ENCODE assay signal across 27 cellular contexts in the genomic region with DNA sequence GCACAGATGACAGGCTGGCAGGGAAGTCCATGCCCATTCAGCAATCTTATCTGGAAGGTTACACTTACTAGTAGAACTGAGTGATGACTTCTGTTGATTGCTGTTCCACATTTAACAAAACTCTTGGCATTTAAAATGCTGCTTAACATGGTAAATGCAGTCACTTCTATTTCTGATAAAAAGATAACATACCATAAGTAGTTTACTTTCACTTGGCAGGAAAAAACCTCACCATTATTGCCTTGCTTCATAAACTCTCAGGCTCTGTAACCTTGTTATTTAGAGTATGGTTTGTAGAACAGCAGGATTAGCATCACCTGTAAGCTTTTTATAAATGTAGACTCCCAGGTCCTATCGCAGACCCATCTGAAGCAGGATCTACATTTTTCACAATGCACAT.
"Had no signal": no experiment of that assay in that cellular context is flagged by ENCODE, and none has a peak within 500 bp of the region (broad histone marks: within the 10 kb centered on the region; RNA-seq: fewer than 3 reads in every experiment).

No MANE protein-coding gene starts in this region.

- H3K9me3 Mint-ChIP-seq: activated CD8-positive, alpha-beta T cell treated with anti-CD3 and anti-CD28 coated beads for 36 hours; activated naive CD4-positive, alpha-beta T cell treated with anti-CD3 and anti-CD28 coated beads, Interleukin-2, amount 50 U/mL, for 72 hours; activated naive CD8-positive, alpha-beta T cell treated with anti-CD3 and anti-CD28 coated beads, Interleukin-2, amount 50 U/mL, for 24 hours; activated T-helper 1 cell treated with anti-CD3 and anti-CD28 coated beads, Interleukin-12 subunit alpha, Interleukin-12 subunit beta, Interleukin-2, Interleukin-4 antibody, amounts not matched to agents 30 ng/mL and 10 ng/mL and 1 ng/mL, durations not matched to agents 14 hours and 24 hours and 36 hours; T-helper 1 cell treated with Interleukin-12 subunit alpha and Interleukin-12 subunit beta and Interleukin-4 antibody, amounts not matched to agents 30 μg/mL and 1 μg/mL, for 36 hours had no signal

- H3K27me3 Mint-ChIP-seq: activated CD8-positive, alpha-beta T cell treated with anti-CD3 and anti-CD28 coated beads for 36 hours; activated naive CD8-positive, alpha-beta T cell treated with anti-CD3 and anti-CD28 coated beads, Interleukin-2, amount 50 U/mL, for 24 hours had no signal

- ATAC-seq: activated CD4-positive, CD25-positive, alpha-beta regulatory T cell treated with anti-CD3 and anti-CD28 coated beads, Interleukin-2, amount 50 U/mL, for 24 hours; activated CD8-positive, alpha-beta T cell treated with anti-CD3 and anti-CD28 coated beads for 36 hours; activated naive CD4-positive, alpha-beta T cell treated with anti-CD3 and anti-CD28 coated beads, Interleukin-2, amount 50 U/mL, for 72 hours; activated naive CD8-positive, alpha-beta T cell treated with anti-CD3 and anti-CD28 coated beads, Interleukin-2, amount 50 U/mL, for 24 hours; body of pancreas had no signal

- H3K4me3 Mint-ChIP-seq: activated CD8-positive, alpha-beta T cell treated with anti-CD3 and anti-CD28 coated beads for 36 hours; activated naive CD8-positive, alpha-beta T cell treated with anti-CD3 and anti-CD28 coated beads, Interleukin-2, amount 50 U/mL, for 24 hours; activated T-helper 1 cell treated with anti-CD3 and anti-CD28 coated beads, Interleukin-12 subunit alpha, Interleukin-12 subunit beta, Interleukin-2, Interleukin-4 antibody, amounts not matched to agents 30 ng/mL and 10 ng/mL and 1 ng/mL, durations not matched to agents 14 hours and 24 hours and 36 hours; T-helper 1 cell treated with Interleukin-12 subunit alpha and Interleukin-12 subunit beta and Interleukin-4 antibody, amounts not matched to agents 30 μg/mL and 1 μg/mL, for 36 hours had no signal

- H3K27me3 ChIP-seq: ascending aorta, body of pancreas, Peyer's patch, SJSA1 had no signal

- DNase-seq: activated CD4-positive, alpha-beta T cell treated with anti-CD3 and anti-CD28 coated beads for 4 hours; activated CD8-positive, alpha-beta memory T cell treated with anti-CD3 and anti-CD28 coated beads, Interleukin-2, amount 50 U/mL, for 4 hours; activated CD8-positive, alpha-beta T cell treated with anti-CD3 and anti-CD28 coated beads for 36 hours; activated effector memory CD4-positive, alpha-beta T cell treated with anti-CD3 and anti-CD28 coated beads, Interleukin-2, amount 50 U/mL, for 16 hours; activated naive CD4-positive, alpha-beta T cell treated with Interleukin-2 at 50 U/mL for 16 hours; activated naive CD8-positive, alpha-beta T cell treated with anti-CD3 and anti-CD28 coated beads, Interleukin-2, amount 50 U/mL, for 24 hours; amniotic stem cell; central memory CD4-positive, alpha-beta T cell; NCI-H1092; NCI-H1417; NCI-H1694; NCI-H2029; NCI-H2107; NCI-H2171 treated with DMSO at 0.1 percent for 48 hours; NCI-H226; NCI-H526; NCI-H774; Peyer's patch; SHP77 had no signal

- H3K9me3 ChIP-seq: ascending aorta, body of pancreas, Peyer's patch, SJSA1 had no signal

- H3K27ac ChIP-seq: Peyer's patch, RWPE1, SJSA1 had no signal

- H3K4me3 ChIP-seq: ascending aorta, body of pancreas, Peyer's patch, SJSA1 had no signal

- H3K36me3 ChIP-seq: ascending aorta, Peyer's patch, SJSA1 had no signal

- H3K27ac Mint-ChIP-seq: activated CD8-positive, alpha-beta T cell treated with anti-CD3 and anti-CD28 coated beads for 36 hours; activated naive CD8-positive, alpha-beta T cell treated with anti-CD3 and anti-CD28 coated beads, Interleukin-2, amount 50 U/mL, for 24 hours; activated T-helper 1 cell treated with anti-CD3 and anti-CD28 coated beads, Interleukin-12 subunit alpha, Interleukin-12 subunit beta, Interleukin-2, Interleukin-4 antibody, amounts not matched to agents 30 ng/mL and 10 ng/mL and 1 ng/mL, durations not matched to agents 14 hours and 24 hours and 36 hours; T-helper 1 cell treated with Interleukin-12 subunit alpha and Interleukin-12 subunit beta and Interleukin-4 antibody, amounts not matched to agents 30 μg/mL and 1 μg/mL, for 36 hours had no signal
